ENCODE assay signal across 17 cellular contexts in the genomic region with DNA sequence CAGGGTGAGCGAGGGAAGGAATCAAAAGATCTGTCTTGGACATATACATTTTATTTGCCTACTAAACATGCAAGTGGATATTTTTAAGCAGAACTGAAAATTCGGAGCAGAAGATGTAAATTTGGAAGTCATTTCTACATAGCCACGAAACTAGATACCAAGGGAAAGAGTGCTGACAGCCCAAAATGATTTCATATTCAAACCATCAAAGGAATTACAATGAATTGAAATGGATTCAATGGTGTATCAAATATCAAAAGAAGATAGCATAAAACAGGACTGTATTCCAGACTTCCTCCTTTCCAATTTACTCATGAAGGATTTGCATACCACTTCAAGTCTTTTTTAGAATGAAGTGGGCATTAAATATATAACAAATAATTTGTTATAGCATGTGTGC.
"Had no signal": no experiment of that assay in that cellular context is flagged by ENCODE, and none has a peak within 500 bp of the region (broad histone marks: within the 10 kb centered on the region; RNA-seq: fewer than 3 reads in every experiment).

No MANE protein-coding gene starts in this region.

- H3K27me3 Mint-ChIP-seq: activated CD4-positive, alpha-beta memory T cell treated with anti-CD3 and anti-CD28 coated beads for 36 hours; dendritic cell treated with granulocyte-macrophage colony-stimulating factor and Interleukin-4, amounts not matched to agents 40 ng/mL and 50 ng/mL, for 4 days; effector memory CD8-positive, alpha-beta T cell had no signal

- DNase-seq: activated CD4-positive, alpha-beta memory T cell treated with anti-CD3 and anti-CD28 coated beads for 36 hours; activated effector memory CD4-positive, alpha-beta T cell treated with anti-CD3 and anti-CD28 coated beads, Interleukin-2, amount 50 U/mL, for 16 hours; activated T-cell treated with anti-CD3 and anti-CD28 coated beads, Interleukin-2, amount 50 U/mL, for 4 hours; amygdala; cerebellar nuclear complex; effector memory CD8-positive, alpha-beta T cell; erythroblast; mucosa of descending colon; naive thymus-derived CD8-positive, alpha-beta T cell; small intestine; tibial artery had no signal

- H3K4me1 Mint-ChIP-seq: naive thymus-derived CD8-positive, alpha-beta T cell; stimulated activated effector memory CD8-positive, alpha-beta T cell treated with anti-CD3 and anti-CD28 coated beads, Interleukin-12 subunit alpha, Interleukin-12 subunit beta, amount 100 ng/mL, for 72 hours had no signal

- H3K27ac ChIP-seq: right atrium auricular region, tibial artery, vagina had no signal

- H3K4me3 Mint-ChIP-seq: activated CD4-positive, alpha-beta memory T cell treated with anti-CD3 and anti-CD28 coated beads for 36 hours; activated T-cell treated with anti-CD3 and anti-CD28 coated beads, Interleukin-2, amount 50 U/mL, for 4 hours; dendritic cell treated with granulocyte-macrophage colony-stimulating factor and Interleukin-4, amounts not matched to agents 40 ng/mL and 50 ng/mL, for 4 days; effector memory CD8-positive, alpha-beta T cell; naive thymus-derived CD8-positive, alpha-beta T cell; stimulated activated effector memory CD8-positive, alpha-beta T cell treated with anti-CD3 and anti-CD28 coated beads, Interleukin-12 subunit alpha, Interleukin-12 subunit beta, amount 100 ng/mL, for 72 hours had no signal

- H3K27me3 ChIP-seq: right atrium auricular region, tibial artery, vagina had no signal

- H3K36me3 Mint-ChIP-seq: activated CD4-positive, alpha-beta memory T cell treated with anti-CD3 and anti-CD28 coated beads for 36 hours; activated naive CD4-positive, alpha-beta T cell treated with anti-CD3 and anti-CD28 coated beads, Interleukin-2, amount 50 U/mL, for 72 hours; naive thymus-derived CD8-positive, alpha-beta T cell; stimulated activated effector memory CD8-positive, alpha-beta T cell treated with anti-CD3 and anti-CD28 coated beads, Interleukin-12 subunit alpha, Interleukin-12 subunit beta, amount 100 ng/mL, for 72 hours had no signal

- H3K4me3 ChIP-seq: mucosa of descending colon, right atrium auricular region, tibial artery, vagina had no signal

- H3K27ac Mint-ChIP-seq: activated CD4-positive, alpha-beta memory T cell treated with anti-CD3 and anti-CD28 coated beads for 36 hours; activated naive CD4-positive, alpha-beta T cell treated with anti-CD3 and anti-CD28 coated beads, Interleukin-2, amount 50 U/mL, for 72 hours; dendritic cell treated with granulocyte-macrophage colony-stimulating factor and Interleukin-4, amounts not matched to agents 40 ng/mL and 50 ng/mL, for 4 days; effector memory CD8-positive, alpha-beta T cell; naive thymus-derived CD8-positive, alpha-beta T cell; stimulated activated effector memory CD8-positive, alpha-beta T cell treated with anti-CD3 and anti-CD28 coated beads, Interleukin-12 subunit alpha, Interleukin-12 subunit beta, amount 100 ng/mL, for 72 hours had no signal

- H3K4me1 ChIP-seq: right atrium auricular region, tibial artery, vagina had no signal

- ATAC-seq: activated naive CD4-positive, alpha-beta T cell treated with anti-CD3 and anti-CD28 coated beads, Interleukin-2, amount 50 U/mL, for 72 hours; activated T-cell treated with anti-CD3 and anti-CD28 coated beads, Interleukin-2, amount 50 U/mL, for 4 hours; effector memory CD8-positive, alpha-beta T cell; left lobe of liver; mucosa of descending colon; naive thymus-derived CD8-positive, alpha-beta T cell; stimulated activated effector memory CD8-positive, alpha-beta T cell treated with anti-CD3 and anti-CD28 coated beads, Interleukin-12 subunit alpha, Interleukin-12 subunit beta, amount 100 ng/mL, for 72 hours had no signal

- H3K9me3 ChIP-seq: mucosa of descending colon, right atrium auricular region, tibial artery, vagina had no signal

- H3K36me3 ChIP-seq: right atrium auricular region, tibial artery, vagina had no signal

- H3K9me3 Mint-ChIP-seq: activated CD4-positive, alpha-beta memory T cell treated with anti-CD3 and anti-CD28 coated beads for 36 hours; activated T-cell treated with anti-CD3 and anti-CD28 coated beads, Interleukin-2, amount 50 U/mL, for 4 hours; dendritic cell treated with granulocyte-macrophage colony-stimulating factor and Interleukin-4, amounts not matched to agents 40 ng/mL and 50 ng/mL, for 4 days; effector memory CD8-positive, alpha-beta T cell; stimulated activated effector memory CD8-positive, alpha-beta T cell treated with anti-CD3 and anti-CD28 coated beads, Interleukin-12 subunit alpha, Interleukin-12 subunit beta, amount 100 ng/mL, for 72 hours had no signal
